ENCODE assay signal across 1 cellular context in the genomic region with DNA sequence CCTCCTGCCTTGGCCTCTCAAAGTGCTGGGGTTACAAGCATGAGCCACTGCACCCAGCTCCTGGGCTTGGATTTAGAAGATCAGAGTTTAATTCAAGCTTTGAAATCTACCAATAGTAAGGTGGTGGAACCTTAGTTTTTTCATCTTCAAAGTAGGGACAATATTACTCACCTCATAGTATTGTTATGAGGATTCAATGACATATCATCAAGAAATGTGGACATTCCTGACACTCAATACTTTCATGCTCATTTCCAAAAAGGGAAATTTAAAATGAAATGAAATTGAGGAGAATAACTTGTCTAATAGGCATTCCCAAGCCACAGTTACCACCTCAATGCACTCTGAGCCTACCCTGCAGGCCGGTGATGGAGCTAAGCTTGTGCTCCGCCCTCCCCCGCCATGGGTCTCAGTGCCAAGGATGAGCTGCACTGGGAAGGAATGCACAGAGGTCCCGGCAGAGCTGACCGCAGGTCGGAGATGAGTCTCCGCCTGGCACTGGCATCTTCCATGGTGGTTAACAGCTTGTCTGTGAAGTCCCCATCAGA.
TF ChIP-seq lines count a peak whose summit lies in the region.

No MANE protein-coding gene starts in this region.

TF ChIP-seq in IMR-90, 13 proteins besides CTCF, POLR2A, EP300 and RAD21:
- TF ChIP-seq CHD1 (IDR thresholded peaks at IDR 0.05; ENCODE audit: low read depth, low read length), result no peak
- no peak for TF ChIP-seq FOS (IDR thresholded peaks at IDR 0.05; ENCODE audit: low read depth, low read length)
- TF ChIP-seq NFE2L2 (IDR thresholded peaks at IDR 0.05; ENCODE audit: low read depth, low read length), result no peak
- TF ChIP-seq MAFK (IDR thresholded peaks at IDR 0.05; ENCODE audit: low read depth, low read length), result no peak; the same call in 1 of the 2 replicates
- TF ChIP-seq MAZ (IDR thresholded peaks at IDR 0.05; ENCODE audit: borderline replicate concordance, low read depth, low read length), result 0 out of 2 replicates have a peak, but pooled peaks have one; percentile 41
- TF ChIP-seq SMC3 (IDR thresholded peaks at IDR 0.05; ENCODE audit: low read depth, low read length), result peak; percentile 29; the same call in 1 of the 2 replicates
- TF ChIP-seq, protein P1, sequence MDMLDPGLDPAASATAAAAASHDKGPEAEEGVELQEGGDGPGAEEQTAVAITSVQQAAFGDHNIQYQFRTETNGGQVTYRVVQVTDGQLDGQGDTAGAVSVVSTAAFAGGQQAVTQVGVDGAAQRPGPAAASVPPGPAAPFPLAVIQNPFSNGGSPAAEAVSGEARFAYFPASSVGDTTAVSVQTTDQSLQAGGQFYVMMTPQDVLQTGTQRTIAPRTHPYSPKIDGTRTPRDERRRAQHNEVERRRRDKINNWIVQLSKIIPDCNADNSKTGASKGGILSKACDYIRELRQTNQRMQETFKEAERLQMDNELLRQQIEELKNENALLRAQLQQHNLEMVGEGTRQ (IDR thresholded peaks at IDR 0.05; ENCODE audit: low read depth, low read length), result no peak
- no peak for TF ChIP-seq MXI1 (IDR thresholded peaks at IDR 0.05; ENCODE audit: borderline replicate concordance, low read depth, low read length)
- TF ChIP-seq RFX5 (IDR thresholded peaks at IDR 0.05; ENCODE audit: low read depth, low read length), result no peak
- no peak for TF ChIP-seq CEBPB (IDR thresholded peaks at IDR 0.05; ENCODE audit: low read depth, low read length)
- TF ChIP-seq RCOR1 (IDR thresholded peaks at IDR 0.05; ENCODE audit: insufficient replicate concordance, low read length), result peak; percentile 61
- TF ChIP-seq, protein P2, sequence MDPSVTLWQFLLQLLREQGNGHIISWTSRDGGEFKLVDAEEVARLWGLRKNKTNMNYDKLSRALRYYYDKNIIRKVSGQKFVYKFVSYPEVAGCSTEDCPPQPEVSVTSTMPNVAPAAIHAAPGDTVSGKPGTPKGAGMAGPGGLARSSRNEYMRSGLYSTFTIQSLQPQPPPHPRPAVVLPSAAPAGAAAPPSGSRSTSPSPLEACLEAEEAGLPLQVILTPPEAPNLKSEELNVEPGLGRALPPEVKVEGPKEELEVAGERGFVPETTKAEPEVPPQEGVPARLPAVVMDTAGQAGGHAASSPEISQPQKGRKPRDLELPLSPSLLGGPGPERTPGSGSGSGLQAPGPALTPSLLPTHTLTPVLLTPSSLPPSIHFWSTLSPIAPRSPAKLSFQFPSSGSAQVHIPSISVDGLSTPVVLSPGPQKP (IDR thresholded peaks at IDR 0.05; ENCODE audit: borderline replicate concordance, low read depth, low read length), result no peak
- peak; percentile 50; the same call in 1 of the 2 replicates for TF ChIP-seq BHLHE40 (IDR thresholded peaks at IDR 0.05; ENCODE audit: low read depth, low read length)
TF ChIP-seq in IMR-90: peak in this region for 4.
